In the genomic region with DNA sequence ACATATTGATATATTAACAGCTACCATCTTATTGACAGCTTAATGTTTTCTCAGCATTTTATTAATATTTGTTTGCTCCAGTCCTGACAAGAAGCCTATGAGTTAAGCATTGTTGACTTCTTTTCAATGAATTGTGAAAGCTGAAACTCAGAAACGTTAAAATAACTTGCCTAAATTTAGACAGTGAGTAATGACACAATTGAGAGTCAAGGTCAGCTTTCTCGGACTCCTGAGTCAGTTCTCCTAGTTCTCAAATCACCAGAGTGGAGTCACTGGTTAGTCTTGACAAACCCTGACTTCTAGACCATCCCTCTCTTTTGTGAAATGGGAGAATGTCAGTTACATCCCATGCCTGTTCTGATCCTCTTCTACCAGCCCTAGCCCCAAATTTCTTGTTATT, we compare ENCODE assay signal across 13 cellular contexts.
DNase-seq lines count a peak whose midpoint lies in the region; ATAC-seq lines count a peak whose summit lies in the region.
"Had no signal": no experiment of that assay in that cellular context is flagged by ENCODE, and none has a peak within 500 bp of the region (broad histone marks: within the 10 kb centered on the region; RNA-seq: fewer than 3 reads in every experiment).

No MANE protein-coding gene starts in this region.

- peak; percentile 78 for ATAC-seq in GM18909 (IDR thresholded peaks at IDR 0.05; ENCODE audit: poor library complexity, unreplicated experiment)
- peak; percentile 94 for ATAC-seq in GM21717 (IDR thresholded peaks at IDR 0.05; ENCODE audit: unreplicated experiment)
- peak; percentile 55 for ATAC-seq in HG03135 (IDR thresholded peaks at IDR 0.05; ENCODE audit: unreplicated experiment)
- ATAC-seq: Panc1; stimulated activated naive CD8-positive, alpha-beta T cell treated with anti-CD3 and anti-CD28 coated beads, Interleukin-15, amount 100 ng/mL, for 72 hours had no signal

- peak; percentile 37 for DNase-seq in stromal cell of bone marrow (ENCODE audit: low read depth)
- no peak for DNase-seq in cerebellar cortex (ENCODE audit: low spot score)
- no peak for DNase-seq in NAMALWA (ENCODE audit: low spot score)
- DNase-seq in activated effector memory CD4-positive, alpha-beta T cell treated with Interleukin-2 at 50 U/mL for 16 hours = no peak
- DNase-seq: activated CD4-positive, alpha-beta T cell treated with anti-CD3 and anti-CD28 coated beads, Interleukin-2, amount 10 ng/mL, durations not matched to agents 24 days and 14 days; Caco-2; NCI-H2227 treated with DMSO at 0.1 percent for 48 hours; stimulated activated CD4-positive, alpha-beta T cell treated with anti-CD3 and anti-CD28 coated beads, Interleukin-4, amount 100 ng/mL, for 24 hours; stimulated activated naive CD8-positive, alpha-beta T cell treated with anti-CD3 and anti-CD28 coated beads, Interleukin-15, amount 100 ng/mL, for 72 hours had no signal
